In genomic region chr14:21408152-21408551, GRCh38 we compare ENCODE assay signal across 14 cellular contexts. TPM values are rescaled to one million over a fixed set of nuclear protein-coding genes. Genes with fewer than 3 reads are reported as not detected.
DNase-seq lines count a peak whose midpoint lies in the region; ATAC-seq and TF ChIP-seq lines count a peak whose summit lies in the region.
"Had no signal": no experiment of that assay in that cellular context is flagged by ENCODE, and none has a peak within 500 bp of the region (broad histone marks: within the 10 kb centered on the region; RNA-seq: fewer than 3 reads in every experiment).

No MANE protein-coding gene starts in this region.

- TF ChIP-seq POLR2A in stomach (IDR thresholded peaks at IDR 0.05): no peak

- BruUV-seq in A673 (replicated peaks; lab: Mats Ljungman, UMichigan): no TSS peak

- no peak overlapping the region for H3K9ac ChIP-seq in adipocyte (ENCODE audit: low read length)

- intact Hi-C loops in A673 (cut with micrococcal nuclease; ENCODE audit: unreplicated experiment): loop anchor here (5.0 kb wide), 1 partner anchor 51 kb away; no protein-coding TSS in a partner anchor
- intact Hi-C loops in stomach (cut with DNase I; ENCODE audit: low total_unique reads): no loop called here

- H3K27ac ChIP-seq in A673 (ENCODE audit: low read depth, low read length, poor library complexity, severe bottlenecking): no peak overlapping the region
- H3K27ac ChIP-seq in stomach: no peak overlapping the region
- H3K27ac ChIP-seq: esophagus squamous epithelium, tibial nerve had no signal

- POLR2A ChIA-PET in A673 (lab: Charles Lee; ENCODE audit: low non-redundant PET): no interaction called here

- H3K36me3 ChIP-seq in adipocyte (ENCODE audit: control insufficient read depth, insufficient read depth, low read length, severe bottlenecking) (peaks cover 96% of the 10 kb centered on the region), A673 (ENCODE audit: insufficient read depth, low read length, poor library complexity, severe bottlenecking) (peaks cover 99% of the 10 kb centered on the region), stomach (peaks cover 92 to 100% (median 100%) of the 10 kb centered on the region in 4 donors)

- no peak overlapping the region for H3K4me3 ChIP-seq in adipocyte (ENCODE audit: low read length)
- H3K4me3 ChIP-seq in fibroblast of the aortic adventitia (ENCODE audit: low read depth, low read length): no peak overlapping the region
- no peak overlapping the region for H3K4me3 ChIP-seq in A673 (ENCODE audit: low read depth, low read length, poor library complexity, severe bottlenecking)
- H3K4me3 ChIP-seq in stomach: no peak overlapping the region
- H3K4me3 ChIP-seq: esophagus squamous epithelium, mucosa of descending colon, tibial nerve had no signal

- peak; percentile 13 for TF ChIP-seq CTCF in fibroblast of the aortic adventitia (IDR thresholded peaks at IDR 0.05; ENCODE audit: insufficient read depth, low read length)
- TF ChIP-seq CTCF in A673 (conservative IDR thresholded peaks at IDR 0.05; ENCODE audit: low read depth, low read length): no peak
- no peak for TF ChIP-seq CTCF in stomach (IDR thresholded peaks at IDR 0.05)
- no peak for TF ChIP-seq CTCF in omental fat pad (IDR thresholded peaks at IDR 0.05)

- CTCF ChIA-PET in A673 (lab: Charles Lee): no interaction called here

- H3K9me3 ChIP-seq in adipocyte (ENCODE audit: control insufficient read depth, low read length): no peaks in the 10 kb centered on the region
- no peaks in the 10 kb centered on the region for H3K9me3 ChIP-seq in A673 (ENCODE audit: low read depth, low read length, poor library complexity, severe bottlenecking)
- no peaks in the 10 kb centered on the region for H3K9me3 ChIP-seq in stomach
- H3K9me3 ChIP-seq: esophagus squamous epithelium, mucosa of descending colon, tibial nerve had no signal

- DNase-seq in A172 (ENCODE audit: low spot score) (peak; percentile 29), HK-2 (ENCODE audit: unreplicated experiment) (peak; percentile 5), adipocyte (ENCODE audit: low read depth) (peak; percentile 73), fibroblast of the aortic adventitia (ENCODE audit: low read depth) (peak; percentile 75), DMS 273 treated with DMSO at 0.1 percent for 48 hours (lab: John Stamatoyannopoulos, UW) (no peak), A673 (ENCODE audit: low spot score) (no peak), stomach (no peak), omental fat pad (ENCODE audit: low spot score) (no peak)
- DNase-seq: activated naive CD4-positive, alpha-beta T cell treated with anti-CD3 and anti-CD28 coated beads for 36 hours; esophagus squamous epithelium; mucosa of descending colon; NCI-H1436 treated with DMSO at 0.1 percent for 48 hours; NCI-H526 treated with DMSO at 0.1 percent for 48 hours had no signal

- H3K27me3 ChIP-seq in adipocyte (replicated peaks; ENCODE audit: control insufficient read depth, insufficient read depth, low read length): no peaks in the 10 kb centered on the region
- H3K27me3 ChIP-seq in A673 (replicated peaks; ENCODE audit: insufficient read depth, low read depth, low read length, poor library complexity): no peaks in the 10 kb centered on the region
- no peaks in the 10 kb centered on the region for H3K27me3 ChIP-seq in stomach
- H3K27me3 ChIP-seq: esophagus squamous epithelium, tibial nerve had no signal

- no peak for ATAC-seq in omental fat pad (ENCODE audit: low FRiP score)
- ATAC-seq: mucosa of descending colon had no signal

- 83 to 92% (median 87%) methylated on average over 3 of the region's 3 CpGs for WGBS in stomach, 5 donors

- TF ChIP-seq EP300 in stomach (IDR thresholded peaks at IDR 0.05): no peak

- H3K4me1 ChIP-seq in adipocyte (ENCODE audit: control insufficient read depth, insufficient read depth, low read length) (peaks cover 29% of the 10 kb centered on the region), A673 (ENCODE audit: insufficient read depth, low read length, poor library complexity, severe bottlenecking) (no peaks in the 10 kb centered on the region), stomach (no peaks in the 10 kb centered on the region)
- H3K4me1 ChIP-seq: esophagus squamous epithelium, tibial nerve had no signal

RNA-seq across cellular contexts. Expression of gene SUPT16H, which starts 24.3 kb away (rescaled TPM):
- total RNA-seq in A172 (2014; rRNA removed; shearing (Covaris generic)): 77.8 and 84.0 TPM in 2 replicates
- 81.3 and 107 TPM in 2 replicates for total RNA-seq in fibroblast of the aortic adventitia (ENCODE audit: low replicate concordance)
- total RNA-seq in A673 (2021): 193 and 196 TPM in 2 replicates
- 10 to 100 TPM; 14.2 to 76.2 (median 27.4) TPM for total RNA-seq in stomach
- 10 to 100 TPM; 34.1 to 39.7 (median 35.1) TPM for polyA plus RNA-seq in stomach
- 10 to 100 TPM; 54.0 to 86.5 (median 60.3) TPM for total RNA-seq in omental fat pad

RNA-seq across cellular contexts. Expression of gene CHD8, which starts 47.8 kb away (rescaled TPM):
- 23.4 and 27.9 TPM in 2 replicates for total RNA-seq in A172 (2014; rRNA removed; shearing (Covaris generic))
- total RNA-seq in fibroblast of the aortic adventitia (ENCODE audit: low replicate concordance): 59.8 and 72.7 TPM in 2 replicates
- 122 and 128 TPM in 2 replicates for total RNA-seq in A673 (2021)
- 100 to 1,000 TPM in 1 of 5 donors, 10 to 100 TPM in 4; 28.0 to 117 (median 62.8) TPM for total RNA-seq in stomach
- 10 to 100 TPM; 13.6 to 25.7 (median 16.0) TPM for polyA plus RNA-seq in stomach
- total RNA-seq in omental fat pad: 10 to 100 TPM; 40.6 to 65.6 (median 54.7) TPM

Comparison
In these comparisons a context has a peak if more than half of its experiments do, and no peak if none do; other contexts are left out.
1. DNase-seq: peak in A172 (single experiment), HK-2 (single experiment), adipocyte (single experiment) and fibroblast of the aortic adventitia (single experiment); none in DMS 273 treated with DMSO at 0.1 percent for 48 hours (single experiment), A673 (single experiment), stomach (single experiment) and omental fat pad (single experiment).